ENCODE assay signal across 21 cellular contexts in the genomic region with DNA sequence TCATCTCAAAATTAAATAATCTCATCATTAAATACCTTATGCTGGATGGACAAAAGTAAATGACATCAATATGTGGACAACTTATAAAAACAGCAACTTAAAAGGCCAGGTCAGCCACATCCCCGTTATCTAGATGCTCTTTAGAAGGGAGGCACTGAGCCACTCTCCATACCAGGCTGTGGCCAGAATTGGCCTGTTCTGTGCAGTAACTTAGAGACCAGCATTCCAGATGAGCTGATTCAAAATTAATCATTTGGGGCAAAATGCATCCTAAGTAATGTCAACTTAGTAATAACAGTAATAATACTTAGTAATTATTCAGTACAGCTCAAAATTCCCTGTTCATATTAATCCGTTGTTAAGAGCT.
"Had no signal": no experiment of that assay in that cellular context is flagged by ENCODE, and none has a peak within 500 bp of the region (broad histone marks: within the 10 kb centered on the region; RNA-seq: fewer than 3 reads in every experiment).

No MANE protein-coding gene starts in this region.

- H3K4me1 Mint-ChIP-seq: activated B cell treated with CpG ODN at 0.5 μM for 24 hours; neural progenitor cell; stimulated activated memory B cell treated with anti-CD40 and anti-IgM and Interleukin-4, amounts not matched to agents 10 μg/mL and 1 μg/mL and 100 μg/mL, for 72 hours had no signal

- ATAC-seq: activated CD8-positive, alpha-beta T cell treated with anti-CD3 and anti-CD28 coated beads, Interleukin-2, amount 10 ng/mL, durations not matched to agents 7 days and 5 days; left colon; pancreas; stimulated activated memory B cell treated with anti-CD40 and anti-IgM and Interleukin-4, amounts not matched to agents 10 μg/mL and 1 μg/mL and 100 μg/mL, for 72 hours had no signal

- H3K4me3 ChIP-seq: lung, neural progenitor cell, pancreas, tibial artery, vagina had no signal

- H3K9me3 ChIP-seq: pancreas, tibial artery, vagina had no signal

- DNase-seq: activated B cell treated with CpG ODN at 0.5 μM for 24 hours; activated CD4-positive, alpha-beta T cell treated with anti-CD3 and anti-CD28 coated beads for 48 hours; activated CD8-positive, alpha-beta memory T cell treated with anti-CD3 and anti-CD28 coated beads, Interleukin-2, amount 50 U/mL, for 4 hours; activated CD8-positive, alpha-beta T cell treated with anti-CD3 and anti-CD28 coated beads, Interleukin-2, amount 10 ng/mL, durations not matched to agents 7 days and 5 days; activated effector memory CD4-positive, alpha-beta T cell treated with anti-CD3 and anti-CD28 coated beads, Interleukin-2, amount 50 U/mL, for 16 hours; activated T-cell treated with anti-CD3 and anti-CD28 coated beads, Interleukin-2, amount 50 U/mL, for 48 hours; cerebellar nuclear complex; left colon; midbrain; pancreas; stimulated activated CD4-positive, alpha-beta T cell treated with anti-CD3 and anti-CD28 coated beads, Interleukin-2, amount 100 ng/mL, for 48 hours; tibial artery had no signal

- H3K4me2 ChIP-seq: neural progenitor cell had no signal

- H3K27ac Mint-ChIP-seq: activated B cell treated with CpG ODN at 0.5 μM for 24 hours; activated CD8-positive, alpha-beta T cell treated with anti-CD3 and anti-CD28 coated beads, Interleukin-2, amount 10 ng/mL, durations not matched to agents 7 days and 5 days; activated naive CD4-positive, alpha-beta T cell treated with anti-CD3 and anti-CD28 coated beads, Interleukin-2, amount 50 U/mL, for 24 hours; neural progenitor cell; stimulated activated memory B cell treated with anti-CD40 and anti-IgM and Interleukin-4, amounts not matched to agents 10 μg/mL and 1 μg/mL and 100 μg/mL, for 72 hours; T-helper 2 cell treated with Interferon-gamma antibody and Interleukin-4, amounts not matched to agents 5 μg/mL and 100 μg/mL, for 36 hours had no signal

- H3K9me3 Mint-ChIP-seq: activated B cell treated with CpG ODN at 0.5 μM for 24 hours; activated naive CD4-positive, alpha-beta T cell treated with anti-CD3 and anti-CD28 coated beads, Interleukin-2, amount 50 U/mL, for 24 hours; brain; neural progenitor cell; stimulated activated memory B cell treated with anti-CD40 and anti-IgM and Interleukin-4, amounts not matched to agents 10 μg/mL and 1 μg/mL and 100 μg/mL, for 72 hours; T-helper 2 cell treated with Interferon-gamma antibody and Interleukin-4, amounts not matched to agents 5 μg/mL and 100 μg/mL, for 36 hours had no signal

- H2AFZ ChIP-seq: neural progenitor cell had no signal

- H3K4me1 ChIP-seq: neural progenitor cell, pancreas, vagina had no signal

- H3K36me3 ChIP-seq: neural progenitor cell, pancreas, tibial artery, vagina had no signal

- H3K27ac ChIP-seq: epithelial cell of prostate, neural progenitor cell, pancreas, tibial artery, vagina had no signal

- H3K4me3 Mint-ChIP-seq: activated B cell treated with CpG ODN at 0.5 μM for 24 hours; activated CD8-positive, alpha-beta T cell treated with anti-CD3 and anti-CD28 coated beads, Interleukin-2, amount 10 ng/mL, durations not matched to agents 7 days and 5 days; activated naive CD4-positive, alpha-beta T cell treated with anti-CD3 and anti-CD28 coated beads, Interleukin-2, amount 50 U/mL, for 24 hours; brain; neural progenitor cell; stimulated activated memory B cell treated with anti-CD40 and anti-IgM and Interleukin-4, amounts not matched to agents 10 μg/mL and 1 μg/mL and 100 μg/mL, for 72 hours; T-helper 2 cell treated with Interferon-gamma antibody and Interleukin-4, amounts not matched to agents 5 μg/mL and 100 μg/mL, for 36 hours had no signal

- FAIRE-seq: islet of Langerhans, pancreas had no signal

- H3K27me3 ChIP-seq: neural progenitor cell, pancreas, tibial artery, vagina had no signal

- H3K27me3 Mint-ChIP-seq: activated naive CD4-positive, alpha-beta T cell treated with anti-CD3 and anti-CD28 coated beads, Interleukin-2, amount 50 U/mL, for 24 hours had no signal

- H3K36me3 Mint-ChIP-seq: activated naive CD4-positive, alpha-beta T cell treated with anti-CD3 and anti-CD28 coated beads, Interleukin-2, amount 50 U/mL, for 24 hours; brain; neural progenitor cell; stimulated activated memory B cell treated with anti-CD40 and anti-IgM and Interleukin-4, amounts not matched to agents 10 μg/mL and 1 μg/mL and 100 μg/mL, for 72 hours had no signal

- H3K9ac ChIP-seq: neural progenitor cell had no signal
